Comparison of ENCODE assay signal across 25 cellular contexts in genomic region chr20:1848378-1848777, GRCh38.
"Had no signal": no experiment of that assay in that cellular context is flagged by ENCODE, and none has a peak within 500 bp of the region (broad histone marks: within the 10 kb centered on the region; RNA-seq: fewer than 3 reads in every experiment).

No MANE protein-coding gene starts in this region.

- ATAC-seq: activated CD4-positive, alpha-beta T cell treated with anti-CD3 and anti-CD28 coated beads for 36 hours; activated naive CD8-positive, alpha-beta T cell treated with anti-CD3 and anti-CD28 coated beads, Interleukin-2, amount 50 U/mL, for 24 hours; activated T-cell treated with anti-CD3 and anti-CD28 coated beads, Interleukin-2, amount 50 U/mL, for 72 hours; heart left ventricle; left cardiac atrium; lower lobe of right lung; natural killer cell; right cardiac atrium; WTC11 had no signal

- H3K9me3 Mint-ChIP-seq: activated naive CD4-positive, alpha-beta T cell treated with anti-CD3 and anti-CD28 coated beads for 36 hours had no signal

- H3K9ac ChIP-seq: parathyroid adenoma had no signal

- H3K9me3 ChIP-seq: lower lobe of right lung, stomach, suprapubic skin, vagina had no signal

- H3K4me1 ChIP-seq: parathyroid adenoma, suprapubic skin had no signal

- DNase-seq: activated CD4-positive, alpha-beta T cell treated with anti-CD3 and anti-CD28 coated beads for 36 hours; activated CD4-positive, alpha-beta T cell treated with anti-CD3 and anti-CD28 coated beads, Interleukin-2, amount 50 U/mL, for 4 hours; activated effector memory CD4-positive, alpha-beta T cell treated with Interleukin-2 at 50 U/mL for 16 hours; activated naive CD4-positive, alpha-beta T cell treated with anti-CD3 and anti-CD28 coated beads for 36 hours; activated naive CD8-positive, alpha-beta T cell treated with anti-CD3 and anti-CD28 coated beads, Interleukin-2, amount 50 U/mL, for 24 hours; activated T-cell treated with anti-CD3 and anti-CD28 coated beads, Interleukin-2, amount 50 U/mL, for 72 hours; cortex of kidney; heart left ventricle; islet precursor cell; left cardiac atrium; lower lobe of right lung; natural killer cell; nucleus accumbens; right cardiac atrium; stimulated activated CD4-positive, alpha-beta T cell treated with anti-CD3 and anti-CD28 coated beads, Interleukin-1b, Interleukin-23, amount 100 ng/mL, for 48 hours; stomach; T1000 had no signal

- H3K4me3 Mint-ChIP-seq: activated CD4-positive, alpha-beta T cell treated with anti-CD3 and anti-CD28 coated beads for 36 hours; activated naive CD4-positive, alpha-beta T cell treated with anti-CD3 and anti-CD28 coated beads for 36 hours; activated naive CD8-positive, alpha-beta T cell treated with anti-CD3 and anti-CD28 coated beads, Interleukin-2, amount 50 U/mL, for 24 hours; activated T-cell treated with anti-CD3 and anti-CD28 coated beads, Interleukin-2, amount 50 U/mL, for 72 hours; natural killer cell; T-helper 1 cell treated with Interleukin-12 subunit alpha and Interleukin-12 subunit beta and Interleukin-4 antibody, amounts not matched to agents 30 μg/mL and 1 μg/mL, for 36 hours; WTC11 had no signal

- H3K36me3 ChIP-seq: cardiac muscle cell, heart left ventricle, lower lobe of right lung, stomach, suprapubic skin, tibial nerve, vagina had no signal

- H2AFZ ChIP-seq: parathyroid adenoma had no signal

- H3K36me3 Mint-ChIP-seq: natural killer cell, WTC11 had no signal

- H3K4me3 ChIP-seq: cardiac muscle cell, heart left ventricle, lower lobe of right lung, stomach, suprapubic skin, tibial nerve, vagina had no signal

- H3K4me1 Mint-ChIP-seq: natural killer cell had no signal

- H3K27me3 ChIP-seq: cardiac muscle cell, heart left ventricle, stomach, suprapubic skin, tibial nerve, vagina had no signal

- H3K79me2 ChIP-seq: parathyroid adenoma had no signal

- H3K27ac ChIP-seq: cardiac muscle cell, epithelial cell of prostate, heart left ventricle, lower lobe of right lung, parathyroid adenoma, stomach, suprapubic skin, tibial nerve, vagina had no signal

- H3K27ac Mint-ChIP-seq: activated CD4-positive, alpha-beta T cell treated with anti-CD3 and anti-CD28 coated beads for 36 hours; activated naive CD4-positive, alpha-beta T cell treated with anti-CD3 and anti-CD28 coated beads for 36 hours; activated T-cell treated with anti-CD3 and anti-CD28 coated beads, Interleukin-2, amount 50 U/mL, for 72 hours; natural killer cell; T-helper 1 cell treated with Interleukin-12 subunit alpha and Interleukin-12 subunit beta and Interleukin-4 antibody, amounts not matched to agents 30 μg/mL and 1 μg/mL, for 36 hours; WTC11 had no signal
